21 cellular contexts compared by ENCODE assay signal in the genomic region with DNA sequence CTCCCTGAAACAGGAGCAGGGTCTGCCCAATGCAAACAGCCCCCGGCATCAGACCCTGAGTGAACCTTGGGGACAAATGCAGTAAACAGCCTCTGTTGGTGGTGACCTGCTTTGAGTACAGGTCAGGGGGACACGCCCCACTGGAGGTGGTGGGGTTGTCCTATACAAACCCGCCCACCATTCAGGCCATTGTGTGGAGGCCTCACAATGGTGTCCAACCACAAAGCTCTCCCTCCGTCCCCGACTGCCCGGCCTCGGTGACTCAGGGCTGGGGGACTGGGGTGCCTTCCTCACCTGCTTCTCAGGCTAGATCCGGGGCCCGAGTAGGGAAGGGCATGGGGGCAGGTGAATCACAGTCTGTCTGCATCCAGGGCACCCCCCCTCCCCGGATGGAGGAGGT. TPM values are rescaled to one million over a fixed set of nuclear protein-coding genes. Genes with fewer than 3 reads are reported as not detected.
DNase-seq lines count a peak whose midpoint lies in the region; ATAC-seq and TF ChIP-seq lines count a peak whose summit lies in the region.
"Had no signal": no experiment of that assay in that cellular context is flagged by ENCODE, and none has a peak within 500 bp of the region (broad histone marks: within the 10 kb centered on the region; RNA-seq: fewer than 3 reads in every experiment).

No MANE protein-coding gene starts in this region.

- H3K79me1 ChIP-seq in H9 (ENCODE audit: insufficient read depth, low read depth, low read length, poor library complexity, severe bottlenecking) = no peaks in the 10 kb centered on the region

- no peaks in the 10 kb centered on the region for H3K23me2 ChIP-seq in H9 (ENCODE audit: insufficient read length, low read depth, low read length, poor library complexity, severe bottlenecking)

- H2AFZ ChIP-seq in H9 (ENCODE audit: low read length) = no peak overlapping the region
- peak overlapping the region; percentile 57 for H2AFZ ChIP-seq in neural progenitor cell (replicated peaks)

- no peak overlapping the region for H2BK12ac ChIP-seq in H9 (ENCODE audit: insufficient read length, low read depth, low read length)

- no peak overlapping the region for H3K56ac ChIP-seq in H9 (ENCODE audit: insufficient read length, low read depth, low read length)

- POLR2A ChIA-PET in Panc1 (lab: Charles Lee) = interaction anchor here (0.5 kb wide), 1 partner anchor 20 kb away, joined by 17 read pairs; no protein-coding TSS in a partner anchor

- H3K79me2 ChIP-seq in H9 (ENCODE audit: insufficient read depth, low read length) = no peaks in the 10 kb centered on the region
- no peaks in the 10 kb centered on the region for H3K79me2 ChIP-seq in neural progenitor cell (ENCODE audit: low read depth)

- CTCF ChIA-PET in Panc1 (lab: Charles Lee) = no interaction called here

- TF ChIP-seq CTCF in H9 (conservative IDR thresholded peaks at IDR 0.05) = no peak
- TF ChIP-seq CTCF in Panc1 (IDR thresholded peaks at IDR 0.05) = no peak
- no peak for TF ChIP-seq CTCF in neural progenitor cell (IDR thresholded peaks at IDR 0.05)
- no peak for TF ChIP-seq CTCF in type B pancreatic cell (conservative IDR thresholded peaks at IDR 0.05)
- no peak for TF ChIP-seq CTCF in BE2C (IDR thresholded peaks at IDR 0.05; ENCODE audit: low read depth, low read length)

- H3K4me1 ChIP-seq in H9 (ENCODE audit: insufficient read depth, low read length) (no peaks in the 10 kb centered on the region), Panc1 (ENCODE audit: control insufficient read depth, insufficient read depth, low read length) (peaks cover 8% of the 10 kb centered on the region), neural progenitor cell (peaks cover 28% of the 10 kb centered on the region), BE2C (no peaks in the 10 kb centered on the region)

- no peak overlapping the region for H2BK20ac ChIP-seq in H9 (ENCODE audit: low read depth, low read length, poor library complexity, severe bottlenecking)

- WGBS in H9 (ENCODE audit: extremely low coverage, insufficient read length, low lambda C conversion rate) = no CpG with 5 or more reads among the region's 10 CpGs

- H3K27ac ChIP-seq in H9 (ENCODE audit: insufficient read length, low read depth, low read length) (no peak overlapping the region), Panc1 (ENCODE audit: low read length) (peak overlapping the region; percentile 29; the same call in 1 of the 2 replicates), neural progenitor cell (no peak overlapping the region)

- H3F3A ChIP-seq in neural progenitor cell (ENCODE audit: low read depth) = no peaks in the 10 kb centered on the region

- H3K4me2 ChIP-seq in H9 (ENCODE audit: insufficient read depth, insufficient read length, low read length) = no peak overlapping the region
- peak overlapping the region; percentile 23 for H3K4me2 ChIP-seq in neural progenitor cell

- H2BK5ac ChIP-seq in H9 (ENCODE audit: insufficient read length, low read length) = no peak overlapping the region

- DNase-seq in H9 (no peak), Panc1 (ENCODE audit: low read depth, low spot score) (no peak), neural progenitor cell (ENCODE audit: low spot score) (peak; percentile 76), type B pancreatic cell (ENCODE audit: extremely low spot score, unreplicated experiment) (no peak), BE2C (no peak)
- no peak for DNase-seq in activated naive CD4-positive, alpha-beta T cell treated with anti-CD3 and anti-CD28 coated beads, Interleukin-2, amount 50 U/mL, for 16 hours
- DNase-seq: CD4-positive, alpha-beta memory T cell; DMS153; DMS79; GDM1; GOT3; H7; KBM-7 had no signal

- H3K9me3 ChIP-seq in H9 (ENCODE audit: control insufficient read depth, low read depth, low read length) = no peaks in the 10 kb centered on the region
- no peaks in the 10 kb centered on the region for H3K9me3 ChIP-seq in Panc1 (ENCODE audit: control insufficient read depth, insufficient read depth, low read depth, low read length)
- no peaks in the 10 kb centered on the region for H3K9me3 ChIP-seq in neural progenitor cell (ENCODE audit: low read depth)
- H3K9me3 ChIP-seq in BE2C = no peaks in the 10 kb centered on the region

- H3K4me3 Mint-ChIP-seq in H9 (no peak overlapping the region), neural progenitor cell (no peak overlapping the region), type B pancreatic cell (peak overlapping the region; percentile 90)
- H3K4me3 Mint-ChIP-seq: B cell, CD14-positive monocyte had no signal

- BruUV-seq in Panc1 (replicated peaks; lab: Mats Ljungman, UMichigan) = no TSS peak

- H4K5ac ChIP-seq in H9 (ENCODE audit: insufficient read length, low read depth, low read length) = no peak overlapping the region

- H3K27ac Mint-ChIP-seq in H9 (no peak overlapping the region), neural progenitor cell (no peak overlapping the region), type B pancreatic cell (peak overlapping the region; percentile 94)
- H3K27ac Mint-ChIP-seq: B cell had no signal

- no peak overlapping the region for H3K4ac ChIP-seq in H9 (ENCODE audit: low read depth, low read length)

- H3K9ac ChIP-seq in H9 (ENCODE audit: extremely low read depth, insufficient read length, low read length) = no peak overlapping the region
- no peak overlapping the region for H3K9ac ChIP-seq in neural progenitor cell

- no peaks in the 10 kb centered on the region for H3K27me3 Mint-ChIP-seq in H9 (ENCODE audit: low read depth)
- H3K27me3 Mint-ChIP-seq in neural progenitor cell (ENCODE audit: insufficient read depth, low read depth) = peaks cover 2% of the 10 kb centered on the region
- H3K27me3 Mint-ChIP-seq in type B pancreatic cell = no peaks in the 10 kb centered on the region
- H3K27me3 Mint-ChIP-seq: B cell, IgD-negative memory B cell had no signal

- no peak overlapping the region for H2BK120ac ChIP-seq in H9 (ENCODE audit: low read depth, low read length, poor library complexity, severe bottlenecking)

- H4K91ac ChIP-seq in H9 (ENCODE audit: insufficient read length, low read depth, low read length) = no peak overlapping the region

- H3K9me3 Mint-ChIP-seq in H9 (no peaks in the 10 kb centered on the region), neural progenitor cell (peaks cover 2% of the 10 kb centered on the region), type B pancreatic cell (no peaks in the 10 kb centered on the region)
- H3K9me3 Mint-ChIP-seq: CD14-positive monocyte had no signal

- intact Hi-C loops in Panc1 (cut with micrococcal nuclease; ENCODE audit: unreplicated experiment) = no loop called here

- peaks cover 7 to 17% of the 10 kb centered on the region in 2 experiments; a peak in 3 of 4 replicates for H3K4me1 Mint-ChIP-seq in H9
- H3K4me1 Mint-ChIP-seq in neural progenitor cell = peaks cover 8% of the 10 kb centered on the region
- H3K4me1 Mint-ChIP-seq in type B pancreatic cell (ENCODE audit: unreplicated experiment) = no peaks in the 10 kb centered on the region
- H3K4me1 Mint-ChIP-seq: B cell; CD14-positive monocyte; CD4-positive, alpha-beta memory T cell had no signal

- H3K14ac ChIP-seq in H9 (ENCODE audit: insufficient read depth, low read length) = peak overlapping the region; percentile 55; the same call in 1 of the 2 replicates

- H3K36me3 ChIP-seq in Panc1 (ENCODE audit: control insufficient read depth, insufficient read depth, low read length) = no peaks in the 10 kb centered on the region
- no peaks in the 10 kb centered on the region for H3K36me3 ChIP-seq in neural progenitor cell
- no peaks in the 10 kb centered on the region for H3K36me3 ChIP-seq in BE2C

- H3K4me3 ChIP-seq in Panc1 (ENCODE audit: low read depth in 2 of 2, low read length in 2 of 2) (no peak overlapping the region), neural progenitor cell (no peak overlapping the region), BE2C (ENCODE audit: low read depth, low read length) (no peak overlapping the region)

- H3K27me3 ChIP-seq in H9 (ENCODE audit: insufficient read depth, low read length) (no peaks in the 10 kb centered on the region), Panc1 (ENCODE audit: control insufficient read depth, insufficient read depth, low read length) (no peaks in the 10 kb centered on the region), neural progenitor cell (no peaks in the 10 kb centered on the region), BE2C (peaks cover 5% of the 10 kb centered on the region; the same call in 1 of the 2 replicates)

- in situ Hi-C loops in Panc1 (cut with HindIII; ENCODE audit: low pct_unique_long_range_greater_than_20kb, low sequenced_read_pairs) = no loop called here

- H2BK15ac ChIP-seq in H9 (ENCODE audit: low read depth, low read length) = no peak overlapping the region

- H3K36me3 Mint-ChIP-seq in H9 (ENCODE audit: insufficient read depth in 1 of 3, low read depth in 3 of 3) (no peaks in the 10 kb centered on the region), neural progenitor cell (no peaks in the 10 kb centered on the region), type B pancreatic cell (peaks cover 5% of the 10 kb centered on the region)
- H3K36me3 Mint-ChIP-seq: CD14-positive monocyte; CD4-positive, alpha-beta memory T cell had no signal

- H4K8ac ChIP-seq in H9 (replicated peaks; ENCODE audit: insufficient read length, low read depth, low read length) = no peak overlapping the region

- no peak overlapping the region for H3K23ac ChIP-seq in H9 (ENCODE audit: insufficient read length, low read depth, low read length)

- H3T11ph ChIP-seq in H9 (ENCODE audit: low read length) = no peak overlapping the region

- no peak overlapping the region for H3K18ac ChIP-seq in H9 (ENCODE audit: insufficient read length, low read depth, low read length)

- ATAC-seq in Panc1 (no peak), HG02884 (IDR thresholded peaks at IDR 0.05; ENCODE audit: unreplicated experiment) (no peak), HG03520 (IDR thresholded peaks at IDR 0.05; ENCODE audit: unreplicated experiment) (no peak)
- ATAC-seq: HepG2 had no signal

- H2AK5ac ChIP-seq in H9 (ENCODE audit: insufficient read length, low read length) = no peak overlapping the region

- H4K20me1 ChIP-seq in H9 (ENCODE audit: control insufficient read depth, insufficient read depth, insufficient read length) (no peaks in the 10 kb centered on the region), neural progenitor cell (ENCODE audit: low read depth) (no peaks in the 10 kb centered on the region)

RNA-seq across cellular contexts. Expression of a gene that starts 1.5 kb away (rescaled TPM):
- total RNA-seq in H9 (2021) (0.22 and 0.29 TPM in 2 replicates), Panc1 (2021; ENCODE audit: unreplicated experiment) (3.4 TPM), neural progenitor cell (ENCODE audit: low replicate concordance) (under 0.01 and 0.07 TPM in 2 replicates), type B pancreatic cell (ENCODE audit: low replicate concordance) (119 and 342 TPM in 2 replicates)
- 27.5 TPM for polyA plus RNA-seq in Panc1 (2012; ENCODE audit: insufficient read length)
- polyA plus RNA-seq in BE2C (2012; ENCODE audit: insufficient read depth, insufficient read length, low read depth) = not detected
- total RNA-seq: A172; CD4-positive, alpha-beta memory T cell; Daoy; H7; HepG2 had no signal
- polyA plus RNA-seq: CD14-positive monocyte; CD4-positive, alpha-beta memory T cell; HepG2; IgD-negative memory B cell had no signal

Comparison
In these comparisons a context has a peak if more than half of its experiments do, and no peak if none do; other contexts are left out.
1. RNA of a gene that starts 1.5 kb away (total RNA-seq): 119 to 342 TPM in type B pancreatic cell; 3.4 TPM in Panc1 (single experiment), 0.22 to 0.29 TPM in H9 and under 0.01 to 0.07 TPM in neural progenitor cell; every median in the first group is over 10 times any median in the second.